16 cellular contexts compared by ENCODE assay signal in genomic region chr15:84398763-84399701, GRCh38.
DNase-seq lines count a peak whose midpoint lies in the region; ATAC-seq, FAIRE-seq and TF ChIP-seq lines count a peak whose summit lies in the region.
"Had no signal": no experiment of that assay in that cellular context is flagged by ENCODE, and none has a peak within 500 bp of the region (broad histone marks: within the 10 kb centered on the region; RNA-seq: fewer than 3 reads in every experiment).

No MANE protein-coding gene starts in this region.

- whole genome bisulfite sequencing in spleen, 5 donors, result 82 to 91% (median 88%) methylated on average over 26 to 41 of the region's 42 CpGs

- no peaks in the 10 kb centered on the region for H3K9me3 ChIP-seq in RWPE2 (ENCODE audit: severe bottlenecking)
- no peaks in the 10 kb centered on the region for H3K9me3 ChIP-seq in kidney (ENCODE audit: control insufficient read depth in 1 of 2, low read length in 2 of 2)
- no peaks in the 10 kb centered on the region for H3K9me3 ChIP-seq in spleen
- H3K9me3 ChIP-seq: gastroesophageal sphincter, MG63, pancreas had no signal

- no peak overlapping the region for H3K9ac ChIP-seq in kidney (ENCODE audit: low read length in 2 of 2)

- FAIRE-seq in kidney (lab: Jason Lieb, UNC), result no peak
- FAIRE-seq: pancreas had no signal

- H3K27ac ChIP-seq in RWPE2 (ENCODE audit: poor library complexity, severe bottlenecking), result no peak overlapping the region
- no peak overlapping the region for H3K27ac ChIP-seq in kidney (ENCODE audit: low read depth in 2 of 2, low read length in 2 of 2)
- no peak overlapping the region for H3K27ac ChIP-seq in spleen
- H3K27ac ChIP-seq: C4-2B, gastroesophageal sphincter, pancreas had no signal

- H3K27ac Mint-ChIP-seq in activated CD8-positive, alpha-beta memory T cell treated with anti-CD3 and anti-CD28 coated beads, Interleukin-2, amount 10 ng/mL, durations not matched to agents 7 days and 5 days, result no peak overlapping the region

- no peak overlapping the region for H3K4me3 Mint-ChIP-seq in activated CD8-positive, alpha-beta memory T cell treated with anti-CD3 and anti-CD28 coated beads, Interleukin-2, amount 10 ng/mL, durations not matched to agents 7 days and 5 days

- H3K4me1 Mint-ChIP-seq in activated CD8-positive, alpha-beta memory T cell treated with anti-CD3 and anti-CD28 coated beads, Interleukin-2, amount 10 ng/mL, durations not matched to agents 7 days and 5 days, result no peaks in the 10 kb centered on the region

- peak; percentile 34 for DNase-seq in activated CD8-positive, alpha-beta memory T cell treated with anti-CD3 and anti-CD28 coated beads, Interleukin-2, amount 10 ng/mL, durations not matched to agents 7 days and 5 days
- no peak for DNase-seq in activated CD8-positive, alpha-beta memory T cell treated with anti-CD3 and anti-CD28 coated beads, Interleukin-2, amount 50 U/mL, for 4 hours
- DNase-seq in RWPE2 (ENCODE audit: low spot score) (peak; percentile 70), kidney (peak; percentile 65), spleen (peak; percentile 69), NCI-H446 treated with DMSO at 0.1 percent for 48 hours (lab: John Stamatoyannopoulos, UW) (no peak)
- DNase-seq: activated gamma-delta T cell, amygdala, erythroblast, MG63, T-helper 2 cell had no signal

- H3K36me3 Mint-ChIP-seq in activated CD8-positive, alpha-beta memory T cell treated with anti-CD3 and anti-CD28 coated beads, Interleukin-2, amount 10 ng/mL, durations not matched to agents 7 days and 5 days, result no peaks in the 10 kb centered on the region

- ATAC-seq in activated CD8-positive, alpha-beta memory T cell treated with anti-CD3 and anti-CD28 coated beads, Interleukin-2, amount 10 ng/mL, durations not matched to agents 7 days and 5 days, result no peak
- ATAC-seq in RWPE2 (ENCODE audit: low read depth) (0 out of 3 replicates have a peak, but pooled peaks have one; percentile 12), GM19328 (IDR thresholded peaks at IDR 0.05; ENCODE audit: unreplicated experiment) (no peak), GM18502 (IDR thresholded peaks at IDR 0.05; ENCODE audit: poor library complexity, unreplicated experiment) (no peak)
- ATAC-seq: gastroesophageal sphincter, pancreas had no signal

- H3K4me3 ChIP-seq in RWPE2 (ENCODE audit: severe bottlenecking), result no peak overlapping the region
- no peak overlapping the region for H3K4me3 ChIP-seq in kidney (ENCODE audit: low read length in 2 of 2)
- H3K4me3 ChIP-seq in spleen, result no peak overlapping the region
- H3K4me3 ChIP-seq: gastroesophageal sphincter, MG63, pancreas had no signal

- TF ChIP-seq POLR2A in spleen (IDR thresholded peaks at IDR 0.05), result no peak

- H3K9me3 Mint-ChIP-seq in activated CD8-positive, alpha-beta memory T cell treated with anti-CD3 and anti-CD28 coated beads, Interleukin-2, amount 10 ng/mL, durations not matched to agents 7 days and 5 days (ENCODE audit: low read depth), result no peaks in the 10 kb centered on the region

- TF ChIP-seq CTCF in RWPE2 (IDR thresholded peaks at IDR 0.05; ENCODE audit: poor library complexity, severe bottlenecking) (no peak), kidney (IDR thresholded peaks at IDR 0.05; ENCODE audit: borderline replicate concordance, extremely low read depth, insufficient read depth) (no peak), spleen (IDR thresholded peaks at IDR 0.05 in 8 of 11, conservative IDR thresholded peaks at IDR 0.05 in 3 of 11) (no peak)

- H3K4me1 ChIP-seq in RWPE2 (ENCODE audit: insufficient read depth, poor library complexity, severe bottlenecking) (no peaks in the 10 kb centered on the region), kidney (ENCODE audit: control insufficient read depth in 1 of 2, insufficient read depth in 1 of 2, low read depth in 1 of 2, low read length in 2 of 2) (no peaks in the 10 kb centered on the region), spleen (no peaks in the 10 kb centered on the region)
- H3K4me1 ChIP-seq: gastroesophageal sphincter, pancreas had no signal

- intact Hi-C loops in kidney (cut with DNase I) (no loop called here), spleen (cut with DNase I; ENCODE audit: low total_unique reads) (no loop called here)

- no peaks in the 10 kb centered on the region for H3K27me3 Mint-ChIP-seq in activated CD8-positive, alpha-beta memory T cell treated with anti-CD3 and anti-CD28 coated beads, Interleukin-2, amount 10 ng/mL, durations not matched to agents 7 days and 5 days

- no peaks in the 10 kb centered on the region for H3K27me3 ChIP-seq in RWPE2 (ENCODE audit: insufficient read depth, poor library complexity, severe bottlenecking)
- H3K27me3 ChIP-seq in spleen (replicated peaks in 1 of 7), result no peaks in the 10 kb centered on the region
- H3K27me3 ChIP-seq: gastroesophageal sphincter, MG63, pancreas had no signal

- no peaks in the 10 kb centered on the region for H3K36me3 ChIP-seq in RWPE2 (ENCODE audit: low read depth)
- no peaks in the 10 kb centered on the region for H3K36me3 ChIP-seq in kidney (ENCODE audit: control insufficient read depth in 1 of 2, insufficient read depth in 2 of 2, low read length in 2 of 2)
- no peaks in the 10 kb centered on the region for H3K36me3 ChIP-seq in spleen
- H3K36me3 ChIP-seq: MG63, pancreas had no signal

- CTCF ChIA-PET in activated CD8-positive, alpha-beta memory T cell treated with anti-CD3 and anti-CD28 coated beads, Interleukin-2, amount 10 ng/mL, durations not matched to agents 7 days and 5 days (lab: Charles Lee), result no interaction called here

Comparison
In these comparisons a context has a peak if more than half of its experiments do, and no peak if none do; other contexts are left out.
1. DNase-seq: peak in activated CD8-positive, alpha-beta memory T cell treated with anti-CD3 and anti-CD28 coated beads, Interleukin-2, amount 10 ng/mL, durations not matched to agents 7 days and 5 days (single experiment), RWPE2 (single experiment), kidney (single experiment) and spleen (single experiment); none in activated CD8-positive, alpha-beta memory T cell treated with anti-CD3 and anti-CD28 coated beads, Interleukin-2, amount 50 U/mL, for 4 hours (single experiment) and NCI-H446 treated with DMSO at 0.1 percent for 48 hours (single experiment).